33 cellular contexts compared by ENCODE assay signal in the genomic region with DNA sequence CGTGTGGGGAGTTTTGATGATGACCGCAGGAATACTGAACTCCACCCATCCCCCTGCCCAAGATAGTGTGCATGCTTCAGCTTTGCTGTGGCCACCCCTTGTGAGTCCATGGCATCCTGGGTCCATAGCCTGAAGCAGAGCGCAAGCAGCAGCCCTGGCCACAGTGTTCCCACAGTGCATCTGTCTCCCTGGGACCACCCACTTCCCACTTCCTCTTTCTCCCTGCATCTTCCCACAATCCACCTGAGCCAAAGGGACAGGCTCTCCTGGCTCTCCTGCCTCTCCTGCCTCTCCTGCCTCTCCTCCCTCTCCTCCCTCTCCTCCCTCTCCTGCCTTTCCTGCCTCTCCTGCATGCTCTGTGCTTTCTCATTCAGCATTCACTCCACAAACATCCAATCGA.
"Had no signal": no experiment of that assay in that cellular context is flagged by ENCODE, and none has a peak within 500 bp of the region (broad histone marks: within the 10 kb centered on the region; RNA-seq: fewer than 3 reads in every experiment).

No MANE protein-coding gene starts in this region.

- H3K27me3 ChIP-seq: ascending aorta, breast epithelium, cardiac muscle cell, esophagus squamous epithelium, gastroesophageal sphincter had no signal

- H3K36me3 ChIP-seq: ascending aorta, breast epithelium, cardiac muscle cell, esophagus squamous epithelium, gastroesophageal sphincter, heart right ventricle had no signal

- H3K9me3 ChIP-seq: ascending aorta, esophagus squamous epithelium had no signal

- H3K9me3 Mint-ChIP-seq: activated CD8-positive, alpha-beta T cell treated with anti-CD3 and anti-CD28 coated beads for 36 hours; activated naive CD4-positive, alpha-beta T cell treated with anti-CD3 and anti-CD28 coated beads for 36 hours; activated naive CD8-positive, alpha-beta T cell treated with anti-CD3 and anti-CD28 coated beads, Interleukin-2, amount 10 ng/mL, durations not matched to agents 7 days and 5 days; activated T-helper 17 cell treated with anti-CD3 and anti-CD28 coated beads, Interleukin-2, amount 50 U/mL, for 72 hours; central memory CD8-positive, alpha-beta T cell had no signal

- FAIRE-seq: endometrium, endothelial cell of umbilical vein, TTC549 had no signal

- H3K4me1 Mint-ChIP-seq: activated naive CD4-positive, alpha-beta T cell treated with anti-CD3 and anti-CD28 coated beads, Interleukin-2, amount 50 U/mL, for 24 hours; activated naive CD8-positive, alpha-beta T cell treated with anti-CD3 and anti-CD28 coated beads, Interleukin-2, amount 10 ng/mL, durations not matched to agents 7 days and 5 days; activated T-helper 17 cell treated with anti-CD3 and anti-CD28 coated beads, Interleukin-2, amount 50 U/mL, for 72 hours; brain; central memory CD8-positive, alpha-beta T cell; WTC11 had no signal

- ATAC-seq: activated CD8-positive, alpha-beta T cell treated with anti-CD3 and anti-CD28 coated beads for 36 hours; activated T-cell treated with anti-CD3 and anti-CD28 coated beads, Interleukin-2, amount 50 U/mL, for 4 hours; activated T-helper 17 cell treated with anti-CD3 and anti-CD28 coated beads, Interleukin-2, amount 50 U/mL, for 72 hours; effector memory CD8-positive, alpha-beta T cell; gastroesophageal sphincter; heart right ventricle; WTC11 had no signal

- DNase-seq: activated CD4-positive, alpha-beta T cell treated with anti-CD3 and anti-CD28 coated beads for 1 hour; activated CD4-positive, alpha-beta T cell treated with anti-CD3 and anti-CD28 coated beads for 4 hours; activated CD4-positive, alpha-beta T cell treated with anti-CD3 and anti-CD28 coated beads, Interleukin-2, amount 50 U/mL, for 1 hour; activated CD4-positive, alpha-beta T cell treated with anti-CD3 and anti-CD28 coated beads, Interleukin-2, amount 50 U/mL, for 48 hours; activated CD8-positive, alpha-beta memory T cell treated with anti-CD3 and anti-CD28 coated beads for 24 hours; activated CD8-positive, alpha-beta T cell treated with anti-CD3 and anti-CD28 coated beads for 36 hours; activated effector memory CD4-positive, alpha-beta T cell treated with Interleukin-2 at 50 U/mL for 16 hours; activated gamma-delta T cell treated with Interleukin-2 at 50 U/mL for 16 hours; activated naive CD4-positive, alpha-beta T cell treated with anti-CD3 and anti-CD28 coated beads for 36 hours; activated naive CD8-positive, alpha-beta T cell treated with anti-CD3 and anti-CD28 coated beads, Interleukin-2, amount 10 ng/mL, durations not matched to agents 7 days and 5 days; activated T-cell treated with anti-CD3 and anti-CD28 coated beads, Interleukin-2, amount 50 U/mL, for 4 hours; cortex of kidney; dermis blood vessel endothelial cell; effector CD4-positive, alpha-beta T cell; effector memory CD8-positive, alpha-beta T cell; esophagus squamous epithelium; foreskin melanocyte; heart right ventricle; T-helper 2 cell had no signal

- H3K27ac ChIP-seq: ascending aorta, breast epithelium, cardiac muscle cell, epithelial cell of prostate, esophagus squamous epithelium, gastroesophageal sphincter, heart right ventricle, VCaP had no signal

- H3K4me3 Mint-ChIP-seq: activated CD8-positive, alpha-beta T cell treated with anti-CD3 and anti-CD28 coated beads for 36 hours; activated naive CD4-positive, alpha-beta T cell treated with anti-CD3 and anti-CD28 coated beads for 36 hours; activated naive CD4-positive, alpha-beta T cell treated with anti-CD3 and anti-CD28 coated beads, Interleukin-2, amount 50 U/mL, for 24 hours; activated naive CD8-positive, alpha-beta T cell treated with anti-CD3 and anti-CD28 coated beads, Interleukin-2, amount 10 ng/mL, durations not matched to agents 7 days and 5 days; activated T-cell treated with anti-CD3 and anti-CD28 coated beads, Interleukin-2, amount 50 U/mL, for 4 hours; activated T-helper 17 cell treated with anti-CD3 and anti-CD28 coated beads, Interleukin-2, amount 50 U/mL, for 72 hours; brain; central memory CD8-positive, alpha-beta T cell; effector memory CD8-positive, alpha-beta T cell; WTC11 had no signal

- H3K36me3 Mint-ChIP-seq: activated naive CD4-positive, alpha-beta T cell treated with anti-CD3 and anti-CD28 coated beads, Interleukin-2, amount 50 U/mL, for 24 hours; activated naive CD8-positive, alpha-beta T cell treated with anti-CD3 and anti-CD28 coated beads, Interleukin-2, amount 10 ng/mL, durations not matched to agents 7 days and 5 days had no signal

- H3K4me1 ChIP-seq: ascending aorta, breast epithelium, esophagus squamous epithelium, gastroesophageal sphincter, heart right ventricle had no signal

- H3K4me3 ChIP-seq: ascending aorta, breast epithelium, cardiac muscle cell, esophagus squamous epithelium, gastroesophageal sphincter, heart right ventricle had no signal

- H3K27ac Mint-ChIP-seq: activated CD8-positive, alpha-beta T cell treated with anti-CD3 and anti-CD28 coated beads for 36 hours; activated naive CD4-positive, alpha-beta T cell treated with anti-CD3 and anti-CD28 coated beads for 36 hours; activated naive CD4-positive, alpha-beta T cell treated with anti-CD3 and anti-CD28 coated beads, Interleukin-2, amount 50 U/mL, for 24 hours; activated naive CD8-positive, alpha-beta T cell treated with anti-CD3 and anti-CD28 coated beads, Interleukin-2, amount 10 ng/mL, durations not matched to agents 7 days and 5 days; activated T-helper 17 cell treated with anti-CD3 and anti-CD28 coated beads, Interleukin-2, amount 50 U/mL, for 72 hours; brain; effector memory CD8-positive, alpha-beta T cell; WTC11 had no signal

- H3K27me3 Mint-ChIP-seq: brain had no signal
